ENCODE assay signal across 9 cellular contexts in genomic region chr14:68297871-68298468, GRCh38.
DNase-seq lines count a peak whose midpoint lies in the region; ATAC-seq, FAIRE-seq and TF ChIP-seq lines count a peak whose summit lies in the region.
"Had no signal": no experiment of that assay in that cellular context is flagged by ENCODE, and none has a peak within 500 bp of the region (broad histone marks: within the 10 kb centered on the region; RNA-seq: fewer than 3 reads in every experiment).

No MANE protein-coding gene starts in this region.

- DNase-seq in cardiac muscle cell (ENCODE audit: low read depth in 1 of 2, low spot score in 1 of 2) (peak in 1 of 2 donors; percentile 70), left ventricle myocardium superior (no peak), WERI-Rb-1 (no peak), iPS DF 19.7 (ENCODE audit: low read depth, low spot score) (peak; percentile 57), urothelium cell line (ENCODE audit: low spot score) (peak; percentile 39), NCI-H510A (lab: John Stamatoyannopoulos, UW) (no peak), OCI-M1 (lab: John Stamatoyannopoulos, UW) (no peak)
- DNase-seq: NCI-H82 had no signal

- H3K4me3 ChIP-seq in cardiac muscle cell (no peak overlapping the region), WERI-Rb-1 (ENCODE audit: low read depth, low read length) (no peak overlapping the region)

- ATAC-seq in left ventricle myocardium superior (no peak), HG02610 (IDR thresholded peaks at IDR 0.05; ENCODE audit: unreplicated experiment) (no peak)

- H3K36me3 ChIP-seq in cardiac muscle cell = no peaks in the 10 kb centered on the region
- H3K36me3 ChIP-seq in WERI-Rb-1 = no peaks in the 10 kb centered on the region

- TF ChIP-seq CTCF in cardiac muscle cell (IDR thresholded peaks at IDR 0.05; ENCODE audit: low read depth, low read length) = peak; percentile 45
- TF ChIP-seq CTCF in WERI-Rb-1 (IDR thresholded peaks at IDR 0.05; ENCODE audit: low read depth, low read length) = peak; percentile 24; the same call in 1 of the 2 replicates

- no peaks in the 10 kb centered on the region for H3K27me3 ChIP-seq in cardiac muscle cell
- H3K27me3 ChIP-seq in WERI-Rb-1 (ENCODE audit: insufficient read depth, low read depth, severe bottlenecking) = no peaks in the 10 kb centered on the region

- H3K4me1 ChIP-seq in cardiac muscle cell (ENCODE audit: low read depth) = peaks cover 48% of the 10 kb centered on the region

- no peak for FAIRE-seq in urothelium cell line (lab: Jason Lieb, UNC)

- H3K27ac ChIP-seq in cardiac muscle cell = no peak overlapping the region
- no peak overlapping the region for H3K27ac ChIP-seq in WERI-Rb-1

- intact Hi-C loops in left ventricle myocardium superior (cut with micrococcal nuclease) = no loop called here

- H3K9me3 ChIP-seq in cardiac muscle cell (ENCODE audit: low read depth) = no peaks in the 10 kb centered on the region
- peaks cover 2% of the 10 kb centered on the region for H3K9me3 ChIP-seq in WERI-Rb-1 (ENCODE audit: severe bottlenecking)

Comparison
In these comparisons a context has a peak if more than half of its experiments do, and no peak if none do; other contexts are left out.
1. DNase-seq: peak in iPS DF 19.7 (single experiment) and urothelium cell line (single experiment); none in left ventricle myocardium superior (single experiment), WERI-Rb-1 (single experiment), NCI-H510A (single experiment) and OCI-M1 (single experiment).